In the genomic region with DNA sequence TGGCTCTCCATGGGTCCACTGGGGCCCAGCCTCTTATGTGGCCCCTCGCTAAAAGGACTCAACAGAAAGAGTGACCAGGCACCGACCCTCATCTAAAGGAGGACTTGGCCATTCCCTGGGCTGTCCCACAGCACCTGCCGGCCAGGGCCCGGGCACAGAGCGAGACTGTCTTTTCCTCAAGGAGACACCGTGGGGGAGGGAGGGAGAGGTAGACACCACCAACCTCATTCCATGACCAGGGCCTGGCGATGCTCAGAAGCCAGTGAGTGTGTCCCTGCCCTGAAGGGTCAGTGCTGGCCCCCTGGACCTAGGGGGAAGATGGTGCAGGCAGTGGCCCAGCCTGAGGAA, we compare ENCODE assay signal across 35 cellular contexts. TPM values are rescaled to one million over a fixed set of nuclear protein-coding genes. Genes with fewer than 3 reads are reported as not detected.
A peak's percentile ranks its signal among the peaks of the same experiment; 100 is the strongest.
DNase-seq lines count a peak whose midpoint lies in the region; ATAC-seq, FAIRE-seq and TF ChIP-seq lines count a peak whose summit lies in the region.
"Had no signal": no experiment of that assay in that cellular context is flagged by ENCODE, and none has a peak within 500 bp of the region (broad histone marks: within the 10 kb centered on the region; RNA-seq: fewer than 3 reads in every experiment).

No MANE protein-coding gene starts in this region.

- H3K27me3 Mint-ChIP-seq in activated CD8-positive, alpha-beta T cell treated with anti-CD3 and anti-CD28 coated beads, Interleukin-2, amount 10 ng/mL, durations not matched to agents 7 days and 5 days (ENCODE audit: low read depth) = no peaks in the 10 kb centered on the region
- H3K27me3 Mint-ChIP-seq in activated CD8-positive, alpha-beta T cell treated with anti-CD3 and anti-CD28 coated beads for 36 hours = no peaks in the 10 kb centered on the region
- H3K27me3 Mint-ChIP-seq: activated naive CD8-positive, alpha-beta T cell treated with anti-CD3 and anti-CD28 coated beads for 36 hours; effector memory CD8-positive, alpha-beta T cell; naive thymus-derived CD8-positive, alpha-beta T cell had no signal

- POLR2A ChIA-PET in activated CD8-positive, alpha-beta T cell treated with anti-CD3 and anti-CD28 coated beads, Interleukin-2, amount 10 ng/mL, durations not matched to agents 7 days and 5 days (lab: Charles Lee) = no interaction called here
- POLR2A ChIA-PET in activated CD8-positive, alpha-beta T cell treated with anti-CD3 and anti-CD28 coated beads for 36 hours (lab: Charles Lee) = no interaction called here

- FAIRE-seq in urothelium cell line (lab: Jason Lieb, UNC) = peak; percentile 23
- FAIRE-seq: A549, astrocyte, HepG2, small intestine had no signal

- no peaks in the 10 kb centered on the region for H3K36me3 Mint-ChIP-seq in activated CD8-positive, alpha-beta T cell treated with anti-CD3 and anti-CD28 coated beads, Interleukin-2, amount 10 ng/mL, durations not matched to agents 7 days and 5 days (ENCODE audit: low read depth)
- H3K36me3 Mint-ChIP-seq in activated CD8-positive, alpha-beta T cell treated with anti-CD3 and anti-CD28 coated beads for 36 hours (ENCODE audit: low read depth) = no peaks in the 10 kb centered on the region
- H3K36me3 Mint-ChIP-seq: activated naive CD8-positive, alpha-beta T cell treated with anti-CD3 and anti-CD28 coated beads for 36 hours; CD4-positive, CD25-positive, alpha-beta regulatory T cell had no signal

- TF ChIP-seq CTCF in activated CD8-positive, alpha-beta T cell treated with anti-CD3 and anti-CD28 coated beads for 36 hours (IDR thresholded peaks at IDR 0.05) = no peak
- TF ChIP-seq CTCF in right atrium auricular region (IDR thresholded peaks at IDR 0.05) = no peak
- TF ChIP-seq CTCF in mucosa of descending colon (IDR thresholded peaks at IDR 0.05) = no peak

- H3K9me3 ChIP-seq in right atrium auricular region (no peaks in the 10 kb centered on the region), mucosa of descending colon (no peaks in the 10 kb centered on the region)
- H3K9me3 ChIP-seq: A549, SK-N-SH, testis, uterus had no signal

- H3K4me3 ChIP-seq in right atrium auricular region = no peak overlapping the region
- H3K4me3 ChIP-seq in mucosa of descending colon = no peak overlapping the region
- H3K4me3 ChIP-seq: A549, cardiac muscle cell, testis, uterus had no signal

- H3K9me3 Mint-ChIP-seq in activated CD8-positive, alpha-beta T cell treated with anti-CD3 and anti-CD28 coated beads, Interleukin-2, amount 10 ng/mL, durations not matched to agents 7 days and 5 days (ENCODE audit: insufficient read depth) = no peaks in the 10 kb centered on the region
- no peaks in the 10 kb centered on the region for H3K9me3 Mint-ChIP-seq in activated CD8-positive, alpha-beta T cell treated with anti-CD3 and anti-CD28 coated beads for 36 hours
- H3K9me3 Mint-ChIP-seq: activated naive CD8-positive, alpha-beta T cell treated with anti-CD3 and anti-CD28 coated beads for 36 hours; activated T-helper 1 cell treated with anti-CD3 and anti-CD28 coated beads, Interleukin-12 subunit alpha, Interleukin-12 subunit beta, Interleukin-2, Interleukin-4 antibody, amounts not matched to agents 30 ng/mL and 10 ng/mL and 1 ng/mL, durations not matched to agents 14 hours and 24 hours and 36 hours; CD4-positive, CD25-positive, alpha-beta regulatory T cell; effector memory CD8-positive, alpha-beta T cell; naive thymus-derived CD8-positive, alpha-beta T cell; T-helper 1 cell treated with Interleukin-12 subunit alpha and Interleukin-12 subunit beta and Interleukin-4 antibody, amounts not matched to agents 30 μg/mL and 1 μg/mL, for 36 hours had no signal

- DNase-seq in activated CD8-positive, alpha-beta T cell treated with anti-CD3 and anti-CD28 coated beads, Interleukin-2, amount 10 ng/mL, durations not matched to agents 7 days and 5 days = no peak
- no peak for DNase-seq in activated CD8-positive, alpha-beta T cell treated with anti-CD3 and anti-CD28 coated beads for 36 hours
- peak; percentile 15 for DNase-seq in left ventricle myocardium superior
- no peak for DNase-seq in right atrium auricular region (ENCODE audit: low spot score)
- DNase-seq in mucosa of descending colon = peak in 1 of 3 donors; percentile 13
- DNase-seq in urothelium cell line (ENCODE audit: low spot score) = no peak
- no peak for DNase-seq in NCI-H2227 treated with DMSO at 0.1 percent for 48 hours (lab: John Stamatoyannopoulos, UW)
- DNase-seq in T-helper 9 cell = no peak
- DNase-seq: activated naive CD8-positive, alpha-beta T cell treated with anti-CD3 and anti-CD28 coated beads for 36 hours; CD4-positive, CD25-positive, alpha-beta regulatory T cell; DND-41; effector memory CD8-positive, alpha-beta T cell; erythroblast; GF-D8; Karpas-422; midbrain; NCI-H1417; NCI-H2029 treated with DMSO at 0.1 percent for 48 hours; NCI-H526 treated with DMSO at 0.1 percent for 48 hours; NK-92 treated with Interleukin-12 subunit alpha and Interleukin-12 subunit beta, amount 100 ng/mL, for 24 hours; SK-N-SH; small intestine; stimulated activated naive CD8-positive, alpha-beta T cell treated with anti-CD3 and anti-CD28 coated beads, Interleukin-15, Interleukin-2, amounts not matched to agents 100 U/mL and 50 U/mL, for 24 hours; testis; uterus had no signal

- H3K36me3 ChIP-seq in right atrium auricular region = no peaks in the 10 kb centered on the region
- no peaks in the 10 kb centered on the region for H3K36me3 ChIP-seq in mucosa of descending colon (ENCODE audit: low read depth)
- H3K36me3 ChIP-seq: cardiac muscle cell, uterus had no signal

- H3K4me1 Mint-ChIP-seq in activated CD8-positive, alpha-beta T cell treated with anti-CD3 and anti-CD28 coated beads, Interleukin-2, amount 10 ng/mL, durations not matched to agents 7 days and 5 days (ENCODE audit: low read depth) = peaks cover 2% of the 10 kb centered on the region
- H3K4me1 Mint-ChIP-seq in activated CD8-positive, alpha-beta T cell treated with anti-CD3 and anti-CD28 coated beads for 36 hours (ENCODE audit: low read depth) = no peaks in the 10 kb centered on the region
- H3K4me1 Mint-ChIP-seq: activated naive CD8-positive, alpha-beta T cell treated with anti-CD3 and anti-CD28 coated beads for 36 hours had no signal

- no peak overlapping the region for H3K27ac ChIP-seq in right atrium auricular region
- H3K27ac ChIP-seq: A549, cardiac muscle cell, testis, uterus had no signal

- CTCF ChIA-PET in activated CD8-positive, alpha-beta T cell treated with anti-CD3 and anti-CD28 coated beads, Interleukin-2, amount 10 ng/mL, durations not matched to agents 7 days and 5 days (lab: Charles Lee) = no interaction called here
- CTCF ChIA-PET in activated CD8-positive, alpha-beta T cell treated with anti-CD3 and anti-CD28 coated beads for 36 hours (lab: Charles Lee) = no interaction called here

- intact Hi-C loops in activated CD8-positive, alpha-beta T cell treated with anti-CD3 and anti-CD28 coated beads for 36 hours (cut with micrococcal nuclease) = loop anchor here (5.0 kb wide), 1 partner anchor 109 kb away; no protein-coding TSS in a partner anchor
- intact Hi-C loops in left ventricle myocardium superior (cut with micrococcal nuclease) (no loop called here), mucosa of descending colon (cut with DNase I, micrococcal nuclease) (no loop called here)

- H3K4me1 ChIP-seq in right atrium auricular region = no peaks in the 10 kb centered on the region
- H3K4me1 ChIP-seq in mucosa of descending colon (ENCODE audit: low read depth) = no peaks in the 10 kb centered on the region
- H3K4me1 ChIP-seq: A549, testis, uterus had no signal

- no peak overlapping the region for H3K4me3 Mint-ChIP-seq in activated CD8-positive, alpha-beta T cell treated with anti-CD3 and anti-CD28 coated beads, Interleukin-2, amount 10 ng/mL, durations not matched to agents 7 days and 5 days
- no peak overlapping the region for H3K4me3 Mint-ChIP-seq in activated CD8-positive, alpha-beta T cell treated with anti-CD3 and anti-CD28 coated beads for 36 hours
- H3K4me3 Mint-ChIP-seq: activated naive CD8-positive, alpha-beta T cell treated with anti-CD3 and anti-CD28 coated beads for 36 hours; activated T-helper 1 cell treated with anti-CD3 and anti-CD28 coated beads, Interleukin-12 subunit alpha, Interleukin-12 subunit beta, Interleukin-2, Interleukin-4 antibody, amounts not matched to agents 30 ng/mL and 10 ng/mL and 1 ng/mL, durations not matched to agents 14 hours and 24 hours and 36 hours; CD4-positive, CD25-positive, alpha-beta regulatory T cell; effector memory CD8-positive, alpha-beta T cell; naive thymus-derived CD8-positive, alpha-beta T cell; T-helper 1 cell treated with Interleukin-12 subunit alpha and Interleukin-12 subunit beta and Interleukin-4 antibody, amounts not matched to agents 30 μg/mL and 1 μg/mL, for 36 hours had no signal

- H3K27ac Mint-ChIP-seq in activated CD8-positive, alpha-beta T cell treated with anti-CD3 and anti-CD28 coated beads, Interleukin-2, amount 10 ng/mL, durations not matched to agents 7 days and 5 days = peak overlapping the region; percentile 52
- H3K27ac Mint-ChIP-seq in activated CD8-positive, alpha-beta T cell treated with anti-CD3 and anti-CD28 coated beads for 36 hours = no peak overlapping the region
- H3K27ac Mint-ChIP-seq: activated naive CD8-positive, alpha-beta T cell treated with anti-CD3 and anti-CD28 coated beads for 36 hours; activated T-helper 1 cell treated with anti-CD3 and anti-CD28 coated beads, Interleukin-12 subunit alpha, Interleukin-12 subunit beta, Interleukin-2, Interleukin-4 antibody, amounts not matched to agents 30 ng/mL and 10 ng/mL and 1 ng/mL, durations not matched to agents 14 hours and 24 hours and 36 hours; effector memory CD8-positive, alpha-beta T cell; T-helper 1 cell treated with Interleukin-12 subunit alpha and Interleukin-12 subunit beta and Interleukin-4 antibody, amounts not matched to agents 30 μg/mL and 1 μg/mL, for 36 hours had no signal

- H3K27me3 ChIP-seq in right atrium auricular region = no peaks in the 10 kb centered on the region
- H3K27me3 ChIP-seq: cardiac muscle cell, testis, uterus had no signal

- ATAC-seq in activated CD8-positive, alpha-beta T cell treated with anti-CD3 and anti-CD28 coated beads, Interleukin-2, amount 10 ng/mL, durations not matched to agents 7 days and 5 days = no peak
- no peak for ATAC-seq in activated CD8-positive, alpha-beta T cell treated with anti-CD3 and anti-CD28 coated beads for 36 hours
- no peak for ATAC-seq in left ventricle myocardium superior
- ATAC-seq in mucosa of descending colon = peak; percentile 2
- ATAC-seq: effector memory CD8-positive, alpha-beta T cell; naive thymus-derived CD8-positive, alpha-beta T cell; stimulated activated naive CD8-positive, alpha-beta T cell treated with anti-CD3 and anti-CD28 coated beads, Interleukin-15, Interleukin-2, amounts not matched to agents 100 U/mL and 50 U/mL, for 24 hours had no signal

RNA-seq across cellular contexts. Expression of a gene that starts 39.8 kb away (rescaled TPM):
- not detected for total RNA-seq in activated CD8-positive, alpha-beta T cell treated with anti-CD3 and anti-CD28 coated beads, Interleukin-2, amount 10 ng/mL, durations not matched to agents 7 days and 5 days
- not detected for total RNA-seq in activated CD8-positive, alpha-beta T cell treated with anti-CD3 and anti-CD28 coated beads for 36 hours
- total RNA-seq in left ventricle myocardium superior (not detected), right atrium auricular region (not detected), mucosa of descending colon (1 to 10 TPM in 1 of 3 donors, not detected in 2; 1.2 TPM)
- total RNA-seq: activated naive CD8-positive, alpha-beta T cell treated with anti-CD3 and anti-CD28 coated beads for 36 hours; activated T-helper 1 cell treated with anti-CD3 and anti-CD28 coated beads, Interleukin-12 subunit alpha, Interleukin-12 subunit beta, Interleukin-2, Interleukin-4 antibody, amounts not matched to agents 30 ng/mL and 10 ng/mL and 1 ng/mL, durations not matched to agents 14 hours and 24 hours and 36 hours; cardiac muscle cell; CD4-positive, CD25-positive, alpha-beta regulatory T cell; glomerular endothelial cell; HepG2; liver; naive thymus-derived CD8-positive, alpha-beta T cell; osteocyte had no signal
